1 cellular context compared by ENCODE assay signal in the genomic region with DNA sequence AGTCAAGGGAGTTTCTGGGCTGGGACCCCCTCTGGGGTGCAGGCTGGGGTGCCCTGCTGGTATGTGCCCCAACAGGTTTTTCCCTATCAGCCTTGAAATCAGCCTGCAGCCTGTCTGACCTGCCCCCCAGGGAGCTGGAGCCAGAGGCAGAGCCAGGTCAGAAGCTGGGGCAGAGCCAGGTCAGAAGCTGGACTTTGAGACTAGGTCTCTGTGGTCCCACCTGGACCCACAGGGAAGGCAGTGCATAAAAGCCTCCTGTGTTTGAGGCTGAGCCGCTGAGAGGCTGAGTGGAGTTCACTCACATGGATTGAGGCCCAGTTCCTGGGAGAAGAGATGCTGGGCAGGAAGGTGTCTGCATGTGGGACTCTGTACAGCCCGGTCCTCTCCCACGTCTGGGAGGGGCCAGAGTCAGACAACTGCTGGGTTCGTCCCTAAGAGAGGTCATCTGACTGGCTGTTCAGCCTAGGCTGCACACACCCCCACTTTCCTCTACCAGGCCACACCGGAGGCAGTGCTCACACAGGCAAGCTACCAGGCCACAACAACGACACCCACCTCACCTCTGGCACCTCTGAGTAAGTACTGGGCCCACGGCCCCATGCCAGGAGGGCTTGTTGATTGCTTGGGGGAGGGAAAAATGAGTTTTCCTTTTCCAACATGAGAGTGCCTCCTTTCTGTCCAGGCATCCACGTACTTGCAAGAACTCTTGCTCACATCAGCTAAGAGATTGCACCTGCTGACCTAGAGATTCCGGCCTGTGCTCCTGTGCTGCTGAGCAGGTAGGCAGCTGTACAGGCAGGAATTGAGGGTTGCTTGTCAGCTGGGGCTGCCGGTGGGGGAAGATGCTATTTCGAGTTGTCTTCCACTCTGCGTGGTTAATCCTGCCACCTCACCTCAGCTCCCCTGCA.
TF ChIP-seq lines count a peak whose summit lies in the region.

A gene with protein sequence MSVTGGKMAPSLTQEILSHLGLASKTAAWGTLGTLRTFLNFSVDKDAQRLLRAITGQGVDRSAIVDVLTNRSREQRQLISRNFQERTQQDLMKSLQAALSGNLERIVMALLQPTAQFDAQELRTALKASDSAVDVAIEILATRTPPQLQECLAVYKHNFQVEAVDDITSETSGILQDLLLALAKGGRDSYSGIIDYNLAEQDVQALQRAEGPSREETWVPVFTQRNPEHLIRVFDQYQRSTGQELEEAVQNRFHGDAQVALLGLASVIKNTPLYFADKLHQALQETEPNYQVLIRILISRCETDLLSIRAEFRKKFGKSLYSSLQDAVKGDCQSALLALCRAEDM (plus strand): TSS at position 488 of the 908 bp plus-strand sequence. CDS start 814 bp downstream, outside the sequence.

TF ChIP-seq in HepG2, 621 proteins besides CTCF, POLR2A, EP300 and RAD21 (continued from another document and continues in another):
- TF ChIP-seq, protein P1, sequence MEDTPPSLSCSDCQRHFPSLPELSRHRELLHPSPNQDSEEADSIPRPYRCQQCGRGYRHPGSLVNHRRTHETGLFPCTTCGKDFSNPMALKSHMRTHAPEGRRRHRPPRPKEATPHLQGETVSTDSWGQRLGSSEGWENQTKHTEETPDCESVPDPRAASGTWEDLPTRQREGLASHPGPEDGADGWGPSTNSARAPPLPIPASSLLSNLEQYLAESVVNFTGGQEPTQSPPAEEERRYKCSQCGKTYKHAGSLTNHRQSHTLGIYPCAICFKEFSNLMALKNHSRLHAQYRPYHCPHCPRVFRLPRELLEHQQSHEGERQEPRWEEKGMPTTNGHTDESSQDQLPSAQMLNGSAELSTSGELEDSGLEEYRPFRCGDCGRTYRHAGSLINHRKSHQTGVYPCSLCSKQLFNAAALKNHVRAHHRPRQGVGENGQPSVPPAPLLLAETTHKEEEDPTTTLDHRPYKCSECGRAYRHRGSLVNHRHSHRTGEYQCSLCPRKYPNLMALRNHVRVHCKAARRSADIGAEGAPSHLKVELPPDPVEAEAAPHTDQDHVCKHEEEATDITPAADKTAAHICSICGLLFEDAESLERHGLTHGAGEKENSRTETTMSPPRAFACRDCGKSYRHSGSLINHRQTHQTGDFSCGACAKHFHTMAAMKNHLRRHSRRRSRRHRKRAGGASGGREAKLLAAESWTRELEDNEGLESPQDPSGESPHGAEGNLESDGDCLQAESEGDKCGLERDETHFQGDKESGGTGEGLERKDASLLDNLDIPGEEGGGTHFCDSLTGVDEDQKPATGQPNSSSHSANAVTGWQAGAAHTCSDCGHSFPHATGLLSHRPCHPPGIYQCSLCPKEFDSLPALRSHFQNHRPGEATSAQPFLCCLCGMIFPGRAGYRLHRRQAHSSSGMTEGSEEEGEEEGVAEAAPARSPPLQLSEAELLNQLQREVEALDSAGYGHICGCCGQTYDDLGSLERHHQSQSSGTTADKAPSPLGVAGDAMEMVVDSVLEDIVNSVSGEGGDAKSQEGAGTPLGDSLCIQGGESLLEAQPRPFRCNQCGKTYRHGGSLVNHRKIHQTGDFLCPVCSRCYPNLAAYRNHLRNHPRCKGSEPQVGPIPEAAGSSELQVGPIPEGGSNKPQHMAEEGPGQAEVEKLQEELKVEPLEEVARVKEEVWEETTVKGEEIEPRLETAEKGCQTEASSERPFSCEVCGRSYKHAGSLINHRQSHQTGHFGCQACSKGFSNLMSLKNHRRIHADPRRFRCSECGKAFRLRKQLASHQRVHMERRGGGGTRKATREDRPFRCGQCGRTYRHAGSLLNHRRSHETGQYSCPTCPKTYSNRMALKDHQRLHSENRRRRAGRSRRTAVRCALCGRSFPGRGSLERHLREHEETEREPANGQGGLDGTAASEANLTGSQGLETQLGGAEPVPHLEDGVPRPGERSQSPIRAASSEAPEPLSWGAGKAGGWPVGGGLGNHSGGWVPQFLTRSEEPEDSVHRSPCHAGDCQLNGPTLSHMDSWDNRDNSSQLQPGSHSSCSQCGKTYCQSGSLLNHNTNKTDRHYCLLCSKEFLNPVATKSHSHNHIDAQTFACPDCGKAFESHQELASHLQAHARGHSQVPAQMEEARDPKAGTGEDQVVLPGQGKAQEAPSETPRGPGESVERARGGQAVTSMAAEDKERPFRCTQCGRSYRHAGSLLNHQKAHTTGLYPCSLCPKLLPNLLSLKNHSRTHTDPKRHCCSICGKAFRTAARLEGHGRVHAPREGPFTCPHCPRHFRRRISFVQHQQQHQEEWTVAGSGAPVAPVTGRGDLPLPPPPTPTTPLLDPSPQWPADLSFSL (CRISPR knock-in tag; IDR thresholded peaks at IDR 0.05) = no peak
- TF ChIP-seq KLF9 (CRISPR knock-in tag; IDR thresholded peaks at IDR 0.05; ENCODE audit: low read depth) = no peak
- TF ChIP-seq ARHGAP35 (CRISPR knock-in tag; IDR thresholded peaks at IDR 0.05; ENCODE audit: borderline replicate concordance) = no peak
- no peak for TF ChIP-seq NFIB (CRISPR knock-in tag; IDR thresholded peaks at IDR 0.05; ENCODE audit: borderline replicate concordance)
- TF ChIP-seq, protein P2, sequence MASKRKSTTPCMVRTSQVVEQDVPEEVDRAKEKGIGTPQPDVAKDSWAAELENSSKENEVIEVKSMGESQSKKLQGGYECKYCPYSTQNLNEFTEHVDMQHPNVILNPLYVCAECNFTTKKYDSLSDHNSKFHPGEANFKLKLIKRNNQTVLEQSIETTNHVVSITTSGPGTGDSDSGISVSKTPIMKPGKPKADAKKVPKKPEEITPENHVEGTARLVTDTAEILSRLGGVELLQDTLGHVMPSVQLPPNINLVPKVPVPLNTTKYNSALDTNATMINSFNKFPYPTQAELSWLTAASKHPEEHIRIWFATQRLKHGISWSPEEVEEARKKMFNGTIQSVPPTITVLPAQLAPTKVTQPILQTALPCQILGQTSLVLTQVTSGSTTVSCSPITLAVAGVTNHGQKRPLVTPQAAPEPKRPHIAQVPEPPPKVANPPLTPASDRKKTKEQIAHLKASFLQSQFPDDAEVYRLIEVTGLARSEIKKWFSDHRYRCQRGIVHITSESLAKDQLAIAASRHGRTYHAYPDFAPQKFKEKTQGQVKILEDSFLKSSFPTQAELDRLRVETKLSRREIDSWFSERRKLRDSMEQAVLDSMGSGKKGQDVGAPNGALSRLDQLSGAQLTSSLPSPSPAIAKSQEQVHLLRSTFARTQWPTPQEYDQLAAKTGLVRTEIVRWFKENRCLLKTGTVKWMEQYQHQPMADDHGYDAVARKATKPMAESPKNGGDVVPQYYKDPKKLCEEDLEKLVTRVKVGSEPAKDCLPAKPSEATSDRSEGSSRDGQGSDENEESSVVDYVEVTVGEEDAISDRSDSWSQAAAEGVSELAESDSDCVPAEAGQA (IDR thresholded peaks at IDR 0.05; ENCODE audit: low read depth) = no peak
- TF ChIP-seq, protein P2 (CRISPR knock-in tag; IDR thresholded peaks at IDR 0.05; ENCODE audit: borderline replicate concordance) = no peak
- TF ChIP-seq ARID2 (CRISPR knock-in tag; IDR thresholded peaks at IDR 0.05; ENCODE audit: borderline replicate concordance) = no peak
- TF ChIP-seq, protein P3, sequence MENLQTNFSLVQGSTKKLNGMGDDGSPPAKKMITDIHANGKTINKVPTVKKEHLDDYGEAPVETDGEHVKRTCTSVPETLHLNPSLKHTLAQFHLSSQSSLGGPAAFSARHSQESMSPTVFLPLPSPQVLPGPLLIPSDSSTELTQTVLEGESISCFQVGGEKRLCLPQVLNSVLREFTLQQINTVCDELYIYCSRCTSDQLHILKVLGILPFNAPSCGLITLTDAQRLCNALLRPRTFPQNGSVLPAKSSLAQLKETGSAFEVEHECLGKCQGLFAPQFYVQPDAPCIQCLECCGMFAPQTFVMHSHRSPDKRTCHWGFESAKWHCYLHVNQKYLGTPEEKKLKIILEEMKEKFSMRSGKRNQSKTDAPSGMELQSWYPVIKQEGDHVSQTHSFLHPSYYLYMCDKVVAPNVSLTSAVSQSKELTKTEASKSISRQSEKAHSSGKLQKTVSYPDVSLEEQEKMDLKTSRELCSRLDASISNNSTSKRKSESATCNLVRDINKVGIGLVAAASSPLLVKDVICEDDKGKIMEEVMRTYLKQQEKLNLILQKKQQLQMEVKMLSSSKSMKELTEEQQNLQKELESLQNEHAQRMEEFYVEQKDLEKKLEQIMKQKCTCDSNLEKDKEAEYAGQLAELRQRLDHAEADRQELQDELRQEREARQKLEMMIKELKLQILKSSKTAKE (CRISPR knock-in tag; IDR thresholded peaks at IDR 0.05; ENCODE audit: borderline replicate concordance) = peak; percentile 79; the same call in 1 of the 2 replicates
- TF ChIP-seq, protein P4, sequence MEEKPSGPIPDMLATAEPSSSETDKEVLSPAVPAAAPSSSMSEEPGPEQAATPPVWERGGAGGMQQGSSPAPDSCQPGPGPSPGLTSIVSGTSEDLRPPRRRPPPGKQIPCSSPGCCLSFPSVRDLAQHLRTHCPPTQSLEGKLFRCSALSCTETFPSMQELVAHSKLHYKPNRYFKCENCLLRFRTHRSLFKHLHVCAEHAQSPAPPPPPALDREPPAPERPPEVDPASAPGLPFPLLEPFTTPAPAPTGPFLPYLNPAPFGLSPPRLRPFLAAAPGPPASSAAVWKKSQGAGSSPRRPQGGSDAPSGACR (CRISPR knock-in tag; IDR thresholded peaks at IDR 0.05) = 0 out of 2 replicates have a peak, but pooled peaks have one; percentile 22
- no peak for TF ChIP-seq KAT2B (IDR thresholded peaks at IDR 0.05; ENCODE audit: borderline replicate concordance, low read depth, low read length)
- TF ChIP-seq NFE2L1 (CRISPR knock-in tag; IDR thresholded peaks at IDR 0.05; ENCODE audit: borderline replicate concordance) = no peak
- peak; percentile 15; the same call in 1 of the 2 replicates for TF ChIP-seq ZNF232 (CRISPR knock-in tag; IDR thresholded peaks at IDR 0.05; ENCODE audit: borderline replicate concordance)
- peak; percentile 94 for TF ChIP-seq ZMYM2 (CRISPR knock-in tag; IDR thresholded peaks at IDR 0.05)
- TF ChIP-seq, protein P5, sequence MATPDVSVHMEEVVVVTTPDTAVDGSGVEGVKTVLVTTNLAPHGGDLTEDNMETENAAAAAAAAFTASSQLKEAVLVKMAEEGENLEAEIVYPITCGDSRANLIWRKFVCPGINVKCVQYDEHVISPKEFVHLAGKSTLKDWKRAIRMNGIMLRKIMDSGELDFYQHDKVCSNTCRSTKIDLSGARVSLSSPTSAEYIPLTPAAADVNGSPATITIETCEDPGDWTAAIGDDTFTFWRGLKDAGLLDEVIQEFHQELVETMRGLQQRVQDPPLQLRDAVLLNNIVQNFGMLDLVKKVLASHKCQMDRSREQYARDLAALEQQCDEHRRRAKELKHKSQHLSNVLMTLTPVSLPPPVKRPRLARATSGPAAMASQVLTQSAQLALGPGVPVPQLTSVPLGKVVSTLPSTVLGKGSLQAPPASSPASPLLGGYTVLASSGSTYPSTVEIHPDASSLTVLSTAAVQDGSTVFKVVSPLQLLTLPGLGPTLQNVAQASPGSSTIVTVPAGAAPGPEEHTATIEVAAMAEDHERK (CRISPR knock-in tag; IDR thresholded peaks at IDR 0.05; ENCODE audit: low read depth) = no peak
- TF ChIP-seq SALL2 (CRISPR knock-in tag; IDR thresholded peaks at IDR 0.05) = no peak; the same call in 1 of the 2 replicates
- no peak for TF ChIP-seq FOSL1 (CRISPR knock-in tag; IDR thresholded peaks at IDR 0.05; ENCODE audit: borderline replicate concordance)
- peak; percentile 52; the same call in 1 of the 2 replicates for TF ChIP-seq ZNF747 (CRISPR knock-in tag; IDR thresholded peaks at IDR 0.05; ENCODE audit: borderline replicate concordance)
- TF ChIP-seq, protein P6, sequence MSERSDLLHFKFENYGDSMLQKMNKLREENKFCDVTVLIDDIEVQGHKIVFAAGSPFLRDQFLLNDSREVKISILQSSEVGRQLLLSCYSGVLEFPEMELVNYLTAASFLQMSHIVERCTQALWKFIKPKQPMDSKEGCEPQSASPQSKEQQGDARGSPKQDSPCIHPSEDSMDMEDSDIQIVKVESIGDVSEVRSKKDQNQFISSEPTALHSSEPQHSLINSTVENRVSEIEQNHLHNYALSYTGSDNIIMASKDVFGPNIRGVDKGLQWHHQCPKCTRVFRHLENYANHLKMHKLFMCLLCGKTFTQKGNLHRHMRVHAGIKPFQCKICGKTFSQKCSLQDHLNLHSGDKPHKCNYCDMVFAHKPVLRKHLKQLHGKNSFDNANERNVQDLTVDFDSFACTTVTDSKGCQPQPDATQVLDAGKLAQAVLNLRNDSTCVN (CRISPR knock-in tag; IDR thresholded peaks at IDR 0.05; ENCODE audit: borderline replicate concordance) = 0 out of 2 replicates have a peak, but pooled peaks have one; percentile 11
- peak; percentile 75 for TF ChIP-seq POLR2G (IDR thresholded peaks at IDR 0.05; ENCODE audit: low read depth, low read length)
- peak; percentile 80 for TF ChIP-seq SPEN (CRISPR knock-in tag; IDR thresholded peaks at IDR 0.05; ENCODE audit: low read depth)
- peak; percentile 91 for TF ChIP-seq XRCC5 (optimal IDR thresholded peaks at IDR 0.05; ENCODE audit: low read length)
- peak; percentile 76; the same call in 1 of the 2 replicates for TF ChIP-seq HDAC2 (CRISPR knock-in tag; IDR thresholded peaks at IDR 0.05)
- TF ChIP-seq SP2 (CRISPR knock-in tag; IDR thresholded peaks at IDR 0.05) = no peak
- TF ChIP-seq ZNF772 (CRISPR knock-in tag; IDR thresholded peaks at IDR 0.05) = peak; percentile 47; the same call in 1 of the 2 replicates
- TF ChIP-seq, protein P7, sequence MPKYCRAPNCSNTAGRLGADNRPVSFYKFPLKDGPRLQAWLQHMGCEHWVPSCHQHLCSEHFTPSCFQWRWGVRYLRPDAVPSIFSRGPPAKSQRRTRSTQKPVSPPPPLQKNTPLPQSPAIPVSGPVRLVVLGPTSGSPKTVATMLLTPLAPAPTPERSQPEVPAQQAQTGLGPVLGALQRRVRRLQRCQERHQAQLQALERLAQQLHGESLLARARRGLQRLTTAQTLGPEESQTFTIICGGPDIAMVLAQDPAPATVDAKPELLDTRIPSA (CRISPR knock-in tag; IDR thresholded peaks at IDR 0.05; ENCODE audit: borderline replicate concordance) = no peak
- no peak for TF ChIP-seq ZNF17 (CRISPR knock-in tag; IDR thresholded peaks at IDR 0.05)
- peak; percentile 29; the same call in 1 of the 2 replicates for TF ChIP-seq ZNF619 (CRISPR knock-in tag; IDR thresholded peaks at IDR 0.05)
- no peak for TF ChIP-seq PRMT3 (CRISPR knock-in tag; IDR thresholded peaks at IDR 0.05; ENCODE audit: borderline replicate concordance, low read depth)
- TF ChIP-seq SRY (CRISPR knock-in tag; IDR thresholded peaks at IDR 0.05) = no peak
